In genomic region chr17:7842950-7843535, GRCh38 we compare ENCODE assay signal across 1 cellular context.
TF ChIP-seq lines count a peak whose summit lies in the region.

No MANE protein-coding gene starts in this region.

TF ChIP-seq in HepG2, 621 proteins besides CTCF, POLR2A, EP300 and RAD21 (continues in another document):
- TF ChIP-seq UBTF (CRISPR knock-in tag; IDR thresholded peaks at IDR 0.05) (no peak), ZNF570 (CRISPR knock-in tag; IDR thresholded peaks at IDR 0.05; ENCODE audit: borderline replicate concordance) (no peak), SKIL (CRISPR knock-in tag; IDR thresholded peaks at IDR 0.05; ENCODE audit: borderline replicate concordance) (no peak), HOXA5 (CRISPR knock-in tag; IDR thresholded peaks at IDR 0.05) (no peak), TFAP4 (IDR thresholded peaks at IDR 0.05; ENCODE audit: borderline replicate concordance, low read depth) (no peak), ZNF354B (CRISPR knock-in tag; IDR thresholded peaks at IDR 0.05) (no peak), MTA1 (CRISPR knock-in tag; IDR thresholded peaks at IDR 0.05; ENCODE audit: borderline replicate concordance) (0 out of 2 replicates have a peak, but pooled peaks have one; percentile 11), ZNF138 (CRISPR knock-in tag; IDR thresholded peaks at IDR 0.05; ENCODE audit: low read depth) (no peak), ZNF670 (CRISPR knock-in tag; IDR thresholded peaks at IDR 0.05; ENCODE audit: borderline replicate concordance) (no peak; the same call in 1 of the 2 replicates), ZNF567 (CRISPR knock-in tag; IDR thresholded peaks at IDR 0.05; ENCODE audit: borderline replicate concordance) (no peak), FLYWCH1 (CRISPR knock-in tag; IDR thresholded peaks at IDR 0.05) (no peak), ZFAT (CRISPR knock-in tag; conservative IDR thresholded peaks at IDR 0.05) (no peak), MED8 (CRISPR knock-in tag; IDR thresholded peaks at IDR 0.05; ENCODE audit: insufficient replicate concordance) (no peak), THAP7 (CRISPR knock-in tag; IDR thresholded peaks at IDR 0.05) (no peak), SIX4 (CRISPR knock-in tag; IDR thresholded peaks at IDR 0.05) (no peak), ATAD3A (CRISPR knock-in tag; IDR thresholded peaks at IDR 0.05) (0 out of 2 replicates have a peak, but pooled peaks have one; percentile 64), ZKSCAN8 (CRISPR knock-in tag; IDR thresholded peaks at IDR 0.05; ENCODE audit: borderline replicate concordance) (no peak), ZNF362 (CRISPR knock-in tag; IDR thresholded peaks at IDR 0.05; ENCODE audit: borderline replicate concordance) (no peak), PAF1 (CRISPR knock-in tag; IDR thresholded peaks at IDR 0.05) (0 out of 2 replicates have a peak, but pooled peaks have one; percentile 35), ZNF292 (CRISPR knock-in tag; IDR thresholded peaks at IDR 0.05; ENCODE audit: borderline replicate concordance, low read depth) (no peak), ZNF3 (CRISPR knock-in tag; IDR thresholded peaks at IDR 0.05) (no peak), SP140L (CRISPR knock-in tag; IDR thresholded peaks at IDR 0.05; ENCODE audit: borderline replicate concordance) (no peak), EZH2 (conservative IDR thresholded peaks at IDR 0.05; ENCODE audit: low read depth, low read length) (no peak), GMEB1 (CRISPR knock-in tag; IDR thresholded peaks at IDR 0.05; ENCODE audit: borderline replicate concordance) (no peak), ZNF234 (CRISPR knock-in tag; conservative IDR thresholded peaks at IDR 0.05) (no peak), SOX5 (CRISPR knock-in tag; IDR thresholded peaks at IDR 0.05; ENCODE audit: borderline replicate concordance) (no peak), MED1 (CRISPR knock-in tag; IDR thresholded peaks at IDR 0.05) (0 out of 2 replicates have a peak, but pooled peaks have one; percentile 9), RFX3 (CRISPR knock-in tag; IDR thresholded peaks at IDR 0.05) (no peak), ZFP36 (IDR thresholded peaks at IDR 0.05; ENCODE audit: borderline replicate concordance, low read depth, low read length, partially characterized antibody) (no peak), ZNF382 (CRISPR knock-in tag; IDR thresholded peaks at IDR 0.05; ENCODE audit: borderline replicate concordance) (no peak), HMGXB4 (CRISPR knock-in tag; IDR thresholded peaks at IDR 0.05; ENCODE audit: borderline replicate concordance in 1 of 2, low read depth in 1 of 2) (no peak; a peak in 1 of 4 replicates), PHB2 (IDR thresholded peaks at IDR 0.05; ENCODE audit: partially characterized antibody) (no peak), NFKB2 (CRISPR knock-in tag; IDR thresholded peaks at IDR 0.05; ENCODE audit: borderline replicate concordance) (no peak), BRF2 (CRISPR knock-in tag; IDR thresholded peaks at IDR 0.05) (no peak), ZC3H4 (CRISPR knock-in tag; IDR thresholded peaks at IDR 0.05; ENCODE audit: borderline replicate concordance) (no peak), STAG1 (CRISPR knock-in tag; IDR thresholded peaks at IDR 0.05) (no peak), KLF15 (CRISPR knock-in tag; IDR thresholded peaks at IDR 0.05; ENCODE audit: borderline replicate concordance) (no peak), ZNF430 (CRISPR knock-in tag; IDR thresholded peaks at IDR 0.05) (no peak), ISX (CRISPR knock-in tag; conservative IDR thresholded peaks at IDR 0.05) (no peak), HHEX (CRISPR knock-in tag; IDR thresholded peaks at IDR 0.05) (0 out of 2 replicates have a peak, but pooled peaks have one; percentile 9), GABPA (IDR thresholded peaks at IDR 0.05; ENCODE audit: low read depth, low read length) (peak; percentile 20; the same call in 1 of the 2 replicates), GABPA (CRISPR knock-in tag; IDR thresholded peaks at IDR 0.05; ENCODE audit: low read depth) (peak; percentile 50; the same call in 1 of the 2 replicates), HMGXB3 (CRISPR knock-in tag; IDR thresholded peaks at IDR 0.05; ENCODE audit: borderline replicate concordance) (no peak), ZBTB20 (CRISPR knock-in tag; IDR thresholded peaks at IDR 0.05; ENCODE audit: borderline replicate concordance, low read depth) (no peak), ZBTB10 (CRISPR knock-in tag; IDR thresholded peaks at IDR 0.05; ENCODE audit: borderline replicate concordance) (no peak)
